ENCODE assay signal across 15 cellular contexts in the genomic region with DNA sequence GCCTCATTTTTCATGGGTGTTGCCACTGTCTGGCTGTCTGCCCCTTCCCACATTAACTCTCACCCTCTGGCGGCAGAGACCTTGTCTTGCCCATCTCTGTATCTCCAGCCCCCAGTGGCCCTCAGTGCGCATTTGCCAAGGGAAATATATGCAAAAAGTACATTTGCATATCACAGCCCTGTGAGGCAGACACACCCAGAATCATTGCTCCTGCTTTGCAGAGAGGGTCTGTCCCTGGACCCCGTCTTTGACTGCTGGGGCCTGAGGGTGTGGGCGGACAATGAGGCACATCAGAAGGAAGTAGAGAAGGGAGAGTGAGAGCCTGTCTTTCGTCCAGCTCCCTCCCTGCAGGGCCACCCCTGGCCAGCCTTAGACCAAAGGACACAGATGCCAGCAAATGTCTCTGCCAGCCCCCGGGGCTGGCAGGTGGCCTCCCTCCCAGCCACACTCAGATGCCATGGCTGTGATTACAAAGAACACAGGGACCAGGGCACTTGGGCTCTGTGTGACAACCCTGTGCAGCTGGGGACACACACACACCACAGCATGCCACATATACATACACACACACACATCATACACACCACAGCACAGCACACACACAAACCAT.
A peak's percentile ranks its signal among the peaks of the same experiment; 100 is the strongest.
DNase-seq lines count a peak whose midpoint lies in the region; ATAC-seq and TF ChIP-seq lines count a peak whose summit lies in the region.
"Had no signal": no experiment of that assay in that cellular context is flagged by ENCODE, and none has a peak within 500 bp of the region (broad histone marks: within the 10 kb centered on the region; RNA-seq: fewer than 3 reads in every experiment).

No MANE protein-coding gene starts in this region.

- H3K36me3 ChIP-seq in WERI-Rb-1 (no peaks in the 10 kb centered on the region), neuronal stem cell (replicated peaks in 1 of 2; ENCODE audit: control insufficient read depth in 2 of 2, insufficient read depth in 2 of 2, low read length in 2 of 2) (no peaks in the 10 kb centered on the region)
- H3K36me3 ChIP-seq: neural progenitor cell, upper lobe of left lung had no signal

- H3K4me1 ChIP-seq in neuronal stem cell (ENCODE audit: control insufficient read depth in 2 of 2, insufficient read depth in 1 of 2, low read depth in 1 of 2, low read length in 2 of 2), result peaks cover 17 to 31% of the 10 kb centered on the region in 2 donors

- no peak overlapping the region for H4K8ac ChIP-seq in neuronal stem cell (ENCODE audit: low read depth, low read length)

- peak overlapping the region; percentile 68 for H2AK5ac ChIP-seq in neuronal stem cell (ENCODE audit: low read depth, low read length)

- H3K9me3 Mint-ChIP-seq in activated naive CD8-positive, alpha-beta T cell treated with anti-CD3 and anti-CD28 coated beads, Interleukin-2, amount 50 U/mL, for 24 hours, result no peaks in the 10 kb centered on the region
- no peaks in the 10 kb centered on the region for H3K9me3 Mint-ChIP-seq in activated CD8-positive, alpha-beta T cell treated with anti-CD3 and anti-CD28 coated beads for 36 hours
- H3K9me3 Mint-ChIP-seq: memory B cell; neural progenitor cell; stimulated activated effector memory CD8-positive, alpha-beta T cell treated with anti-CD3 and anti-CD28 coated beads, Interleukin-12 subunit alpha, Interleukin-12 subunit beta, amount 100 ng/mL, for 72 hours had no signal

- H3K27me3 Mint-ChIP-seq in activated naive CD8-positive, alpha-beta T cell treated with anti-CD3 and anti-CD28 coated beads, Interleukin-2, amount 50 U/mL, for 24 hours, result no peaks in the 10 kb centered on the region
- H3K27me3 Mint-ChIP-seq in activated CD8-positive, alpha-beta T cell treated with anti-CD3 and anti-CD28 coated beads for 36 hours, result no peaks in the 10 kb centered on the region
- H3K27me3 Mint-ChIP-seq: CD4-positive, CD25-positive, alpha-beta regulatory T cell; memory B cell had no signal

- no peaks in the 10 kb centered on the region for H3K4me1 Mint-ChIP-seq in activated naive CD8-positive, alpha-beta T cell treated with anti-CD3 and anti-CD28 coated beads, Interleukin-2, amount 50 U/mL, for 24 hours
- H3K4me1 Mint-ChIP-seq in activated CD8-positive, alpha-beta T cell treated with anti-CD3 and anti-CD28 coated beads for 36 hours (ENCODE audit: low read depth), result no peaks in the 10 kb centered on the region
- H3K4me1 Mint-ChIP-seq: CD4-positive, CD25-positive, alpha-beta regulatory T cell; memory B cell; stimulated activated effector memory CD8-positive, alpha-beta T cell treated with anti-CD3 and anti-CD28 coated beads, Interleukin-12 subunit alpha, Interleukin-12 subunit beta, amount 100 ng/mL, for 72 hours had no signal

- H2BK5ac ChIP-seq in neuronal stem cell (ENCODE audit: low read length), result no peak overlapping the region

- H3K27me3 ChIP-seq in WERI-Rb-1 (ENCODE audit: insufficient read depth, low read depth, severe bottlenecking), result no peaks in the 10 kb centered on the region
- no peaks in the 10 kb centered on the region for H3K27me3 ChIP-seq in neuronal stem cell (ENCODE audit: control insufficient read depth in 3 of 3, insufficient read depth in 3 of 3, low read depth in 1 of 3, low read length in 3 of 3)
- H3K27me3 ChIP-seq: neural progenitor cell, upper lobe of left lung had no signal

- CTCF ChIA-PET in activated CD8-positive, alpha-beta T cell treated with anti-CD3 and anti-CD28 coated beads for 36 hours (lab: Charles Lee), result no interaction called here

- POLR2A ChIA-PET in activated CD8-positive, alpha-beta T cell treated with anti-CD3 and anti-CD28 coated beads for 36 hours (lab: Charles Lee), result no interaction called here

- intact Hi-C loops in activated CD8-positive, alpha-beta T cell treated with anti-CD3 and anti-CD28 coated beads for 36 hours (cut with micrococcal nuclease), result no loop called here

- no peaks in the 10 kb centered on the region for H3K36me3 Mint-ChIP-seq in activated naive CD8-positive, alpha-beta T cell treated with anti-CD3 and anti-CD28 coated beads, Interleukin-2, amount 50 U/mL, for 24 hours (ENCODE audit: low read depth)
- no peaks in the 10 kb centered on the region for H3K36me3 Mint-ChIP-seq in activated CD8-positive, alpha-beta T cell treated with anti-CD3 and anti-CD28 coated beads for 36 hours (ENCODE audit: low read depth)
- H3K36me3 Mint-ChIP-seq: CD4-positive, CD25-positive, alpha-beta regulatory T cell; memory B cell; neural progenitor cell; stimulated activated effector memory CD8-positive, alpha-beta T cell treated with anti-CD3 and anti-CD28 coated beads, Interleukin-12 subunit alpha, Interleukin-12 subunit beta, amount 100 ng/mL, for 72 hours had no signal

- H3K4me3 ChIP-seq in WERI-Rb-1 (ENCODE audit: low read depth, low read length) (no peak overlapping the region), neuronal stem cell (ENCODE audit: low read length in 2 of 2) (peak overlapping the region in 1 of 2 donors; percentile 5)
- H3K4me3 ChIP-seq: neural progenitor cell, upper lobe of left lung had no signal

- H3K4me3 Mint-ChIP-seq in activated naive CD8-positive, alpha-beta T cell treated with anti-CD3 and anti-CD28 coated beads, Interleukin-2, amount 50 U/mL, for 24 hours, result no peak overlapping the region
- H3K4me3 Mint-ChIP-seq in activated CD8-positive, alpha-beta T cell treated with anti-CD3 and anti-CD28 coated beads for 36 hours, result no peak overlapping the region
- H3K4me3 Mint-ChIP-seq: CD4-positive, CD25-positive, alpha-beta regulatory T cell; memory B cell; neural progenitor cell; stimulated activated effector memory CD8-positive, alpha-beta T cell treated with anti-CD3 and anti-CD28 coated beads, Interleukin-12 subunit alpha, Interleukin-12 subunit beta, amount 100 ng/mL, for 72 hours had no signal

- DNase-seq in NCI-H1048 (lab: John Stamatoyannopoulos, UW) (peak; percentile 68), NCI-H345 (lab: John Stamatoyannopoulos, UW) (peak; percentile 81), WERI-Rb-1 (no peak), neuronal stem cell (ENCODE audit: low spot score) (no peak)
- DNase-seq in activated naive CD8-positive, alpha-beta T cell treated with anti-CD3 and anti-CD28 coated beads, Interleukin-2, amount 50 U/mL, for 24 hours, result no peak
- no peak for DNase-seq in activated CD8-positive, alpha-beta T cell treated with anti-CD3 and anti-CD28 coated beads for 36 hours
- DNase-seq: activated gamma-delta T cell; CD4-positive, CD25-positive, alpha-beta regulatory T cell; effector CD4-positive, alpha-beta T cell; MM.1S had no signal

- peak overlapping the region; percentile 3 for H2BK15ac ChIP-seq in neuronal stem cell (ENCODE audit: low read length)

- peak overlapping the region; percentile 12; the same call in 1 of the 2 replicates for H3K27ac ChIP-seq in WERI-Rb-1
- H3K27ac ChIP-seq in neuronal stem cell (replicated peaks; ENCODE audit: low read length), result no peak overlapping the region
- H3K27ac ChIP-seq: neural progenitor cell, upper lobe of left lung had no signal

- no peaks in the 10 kb centered on the region for H3K79me1 ChIP-seq in neuronal stem cell (ENCODE audit: low read depth, low read length)

- no peaks in the 10 kb centered on the region for H3K9me3 ChIP-seq in WERI-Rb-1 (ENCODE audit: severe bottlenecking)
- H3K9me3 ChIP-seq in neuronal stem cell (replicated peaks in 1 of 2; ENCODE audit: control insufficient read depth in 2 of 2, insufficient read depth in 1 of 2, low read depth in 1 of 2, low read length in 2 of 2), result no peaks in the 10 kb centered on the region
- H3K9me3 ChIP-seq: upper lobe of left lung had no signal

- no peak for TF ChIP-seq CTCF in WERI-Rb-1 (IDR thresholded peaks at IDR 0.05; ENCODE audit: low read depth, low read length)
- TF ChIP-seq CTCF in activated CD8-positive, alpha-beta T cell treated with anti-CD3 and anti-CD28 coated beads for 36 hours (IDR thresholded peaks at IDR 0.05), result no peak

- H4K91ac ChIP-seq in neuronal stem cell (ENCODE audit: low read depth, low read length, poor library complexity), result no peak overlapping the region

- no peak for ATAC-seq in activated naive CD8-positive, alpha-beta T cell treated with anti-CD3 and anti-CD28 coated beads, Interleukin-2, amount 50 U/mL, for 24 hours
- ATAC-seq in activated CD8-positive, alpha-beta T cell treated with anti-CD3 and anti-CD28 coated beads for 36 hours, result no peak
- ATAC-seq in GM21423 (IDR thresholded peaks at IDR 0.05; ENCODE audit: unreplicated experiment), result no peak
- ATAC-seq: stimulated activated effector memory CD8-positive, alpha-beta T cell treated with anti-CD3 and anti-CD28 coated beads, Interleukin-12 subunit alpha, Interleukin-12 subunit beta, amount 100 ng/mL, for 72 hours had no signal

- no CpG with 5 or more reads among the region's 6 CpGs for WGBS in neuronal stem cell (ENCODE audit: extremely low coverage in 2 of 2, insufficient read length in 2 of 2, insufficient replicate concordance in 1 of 2), 2 donors

- no peak overlapping the region for H2BK12ac ChIP-seq in neuronal stem cell (ENCODE audit: low read length)

- no peak overlapping the region for H3K9ac ChIP-seq in neuronal stem cell (ENCODE audit: low read depth, low read length, poor library complexity)
- H3K9ac ChIP-seq: neural progenitor cell had no signal

- no peak overlapping the region for H3K4me2 ChIP-seq in neuronal stem cell (ENCODE audit: insufficient read depth, low read length, poor library complexity, severe bottlenecking)
- H3K4me2 ChIP-seq: neural progenitor cell had no signal

- H3K23ac ChIP-seq in neuronal stem cell (ENCODE audit: low read depth, low read length, poor library complexity), result peak overlapping the region; percentile 43

- no peak overlapping the region for H3K4ac ChIP-seq in neuronal stem cell (ENCODE audit: low read length)

- no peak overlapping the region for H3K27ac Mint-ChIP-seq in activated naive CD8-positive, alpha-beta T cell treated with anti-CD3 and anti-CD28 coated beads, Interleukin-2, amount 50 U/mL, for 24 hours
- H3K27ac Mint-ChIP-seq in activated CD8-positive, alpha-beta T cell treated with anti-CD3 and anti-CD28 coated beads for 36 hours, result no peak overlapping the region
- H3K27ac Mint-ChIP-seq: CD4-positive, CD25-positive, alpha-beta regulatory T cell; memory B cell; neural progenitor cell; stimulated activated effector memory CD8-positive, alpha-beta T cell treated with anti-CD3 and anti-CD28 coated beads, Interleukin-12 subunit alpha, Interleukin-12 subunit beta, amount 100 ng/mL, for 72 hours had no signal

- peak overlapping the region; percentile 63 for H3K18ac ChIP-seq in neuronal stem cell (ENCODE audit: low read length)

- no peak overlapping the region for H3K14ac ChIP-seq in neuronal stem cell (ENCODE audit: low read length)

- no peak overlapping the region for H2AFZ ChIP-seq in neuronal stem cell (ENCODE audit: low read length)
- H2AFZ ChIP-seq: neural progenitor cell had no signal

- H2BK120ac ChIP-seq in neuronal stem cell (ENCODE audit: low read depth, low read length), result no peak overlapping the region

Comparison
In these comparisons a context has a peak if more than half of its experiments do, and no peak if none do; other contexts are left out.
1. DNase-seq: peak in NCI-H1048 (single experiment) and NCI-H345 (single experiment); none in WERI-Rb-1 (single experiment), neuronal stem cell (single experiment), activated naive CD8-positive, alpha-beta T cell treated with anti-CD3 and anti-CD28 coated beads, Interleukin-2, amount 50 U/mL, for 24 hours (single experiment) and activated CD8-positive, alpha-beta T cell treated with anti-CD3 and anti-CD28 coated beads for 36 hours (single experiment).